8 cellular contexts compared by ENCODE assay signal in the genomic region with DNA sequence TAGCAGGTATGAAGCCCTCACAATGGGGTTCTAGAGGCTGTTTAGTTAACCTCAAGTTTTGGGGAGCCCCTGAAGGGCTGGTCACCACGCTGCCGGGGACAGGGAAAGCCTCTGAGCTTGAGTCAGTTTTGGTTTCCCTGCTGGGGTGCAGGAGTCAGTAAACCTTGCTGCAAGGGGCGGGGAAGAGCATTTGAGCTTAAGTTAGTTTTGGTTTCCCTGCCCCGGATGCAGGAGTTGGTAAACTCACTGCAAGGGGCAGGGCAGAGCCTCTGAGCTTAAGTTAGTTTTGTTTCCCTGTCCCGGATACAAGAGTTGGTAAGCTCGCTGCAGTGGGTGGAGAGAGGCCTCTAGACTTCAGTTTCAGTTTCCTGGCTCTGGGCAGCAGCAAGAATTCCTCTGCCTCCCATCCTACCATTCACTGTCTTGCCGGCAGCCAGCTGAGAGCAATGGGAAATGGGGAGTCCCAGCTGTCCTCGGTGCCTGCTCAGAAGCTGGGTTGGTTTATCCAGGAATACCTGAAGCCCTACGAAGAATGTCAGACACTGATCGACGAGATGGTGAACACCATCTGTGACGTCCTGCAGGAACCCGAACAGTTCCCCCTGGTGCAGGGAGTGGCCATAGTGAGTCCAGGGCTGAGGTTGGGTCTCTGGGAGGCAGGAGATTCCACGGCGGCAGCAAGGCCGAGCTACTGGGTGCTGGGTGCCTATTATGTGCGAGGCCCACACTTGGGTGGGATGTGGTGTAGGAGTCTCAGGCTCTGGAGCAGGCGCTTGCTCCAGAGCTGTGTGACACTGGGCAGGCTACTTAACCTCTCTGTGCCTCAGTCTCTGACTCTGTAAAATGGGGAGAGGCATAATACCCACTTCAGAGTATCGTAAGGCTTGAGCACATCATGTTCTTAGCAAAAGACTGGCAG. TPM values are rescaled to one million over a fixed set of nuclear protein-coding genes. Genes with fewer than 3 reads are reported as not detected.
DNase-seq lines count a peak whose midpoint lies in the region; ATAC-seq and TF ChIP-seq lines count a peak whose summit lies in the region.

A gene with protein sequence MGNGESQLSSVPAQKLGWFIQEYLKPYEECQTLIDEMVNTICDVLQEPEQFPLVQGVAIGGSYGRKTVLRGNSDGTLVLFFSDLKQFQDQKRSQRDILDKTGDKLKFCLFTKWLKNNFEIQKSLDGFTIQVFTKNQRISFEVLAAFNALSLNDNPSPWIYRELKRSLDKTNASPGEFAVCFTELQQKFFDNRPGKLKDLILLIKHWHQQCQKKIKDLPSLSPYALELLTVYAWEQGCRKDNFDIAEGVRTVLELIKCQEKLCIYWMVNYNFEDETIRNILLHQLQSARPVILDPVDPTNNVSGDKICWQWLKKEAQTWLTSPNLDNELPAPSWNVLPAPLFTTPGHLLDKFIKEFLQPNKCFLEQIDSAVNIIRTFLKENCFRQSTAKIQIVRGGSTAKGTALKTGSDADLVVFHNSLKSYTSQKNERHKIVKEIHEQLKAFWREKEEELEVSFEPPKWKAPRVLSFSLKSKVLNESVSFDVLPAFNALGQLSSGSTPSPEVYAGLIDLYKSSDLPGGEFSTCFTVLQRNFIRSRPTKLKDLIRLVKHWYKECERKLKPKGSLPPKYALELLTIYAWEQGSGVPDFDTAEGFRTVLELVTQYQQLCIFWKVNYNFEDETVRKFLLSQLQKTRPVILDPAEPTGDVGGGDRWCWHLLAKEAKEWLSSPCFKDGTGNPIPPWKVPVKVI (plus strand): TSS at position 357 of the 919 bp plus-strand sequence. CDS start 90 bp downstream, at position 447.

- peak within 1 kb of the TSS; percentile 71 to 93 for H3K27ac ChIP-seq in coronary artery

- peak; percentile 82 for ATAC-seq in GM19328 (IDR thresholded peaks at IDR 0.05; ENCODE audit: unreplicated experiment)
- ATAC-seq in HG03469 (IDR thresholded peaks at IDR 0.05; ENCODE audit: unreplicated experiment), result peak; percentile 75

- CTCF ChIA-PET in HEK293T (lab: Yijun Ruan, JAX), result interaction anchor here (0.6 kb wide), 1 partner anchor 15 kb away, joined by 4 read pairs; no protein-coding TSS in a partner anchor

- H3K4me3 ChIP-seq in coronary artery, result peak within 1 kb of the TSS; percentile 76

- POLR2A ChIA-PET in HEK293T (lab: Yijun Ruan, JAX), result no interaction called here

- TF ChIP-seq CTCF in AG09319 (IDR thresholded peaks at IDR 0.05; ENCODE audit: low read depth, low read length) (no peak), coronary artery (IDR thresholded peaks at IDR 0.05) (no peak)

- peak; percentile 73 for DNase-seq in AG09319 (ENCODE audit: extremely low read depth, low read depth)
- DNase-seq in activated CD4-positive, CD25-positive, alpha-beta regulatory T cell treated with anti-CD3 and anti-CD28 coated beads, Interleukin-2, amount 50 U/mL, for 72 hours, result peak; percentile 63
- peak; percentile 80 for DNase-seq in coronary artery (ENCODE audit: low spot score)
- DNase-seq in mesenteric fat pad (ENCODE audit: low spot score), result no peak
- peak; percentile 49 for DNase-seq in stimulated activated CD8-positive, alpha-beta memory T cell treated with anti-CD3 and anti-CD28 coated beads, Interleukin-7, amount 100 ng/mL, for 24 hours (ENCODE audit: low read depth)
- no peak for DNase-seq in HEK293T (ENCODE audit: extremely low spot score)

TF ChIP-seq in HEK293T, 16 proteins besides CTCF, POLR2A, EP300 and RAD21:
- TF ChIP-seq FOXK2 (IDR thresholded peaks at IDR 0.05), result no peak
- TF ChIP-seq TARDBP (IDR thresholded peaks at IDR 0.05), result no peak
- TF ChIP-seq HDGF (IDR thresholded peaks at IDR 0.05; ENCODE audit: borderline replicate concordance), result no peak
- no peak for TF ChIP-seq BHLHE40 (IDR thresholded peaks at IDR 0.05; ENCODE audit: borderline replicate concordance)
- no peak for TF ChIP-seq SP1 (IDR thresholded peaks at IDR 0.05)
- TF ChIP-seq, protein P1, sequence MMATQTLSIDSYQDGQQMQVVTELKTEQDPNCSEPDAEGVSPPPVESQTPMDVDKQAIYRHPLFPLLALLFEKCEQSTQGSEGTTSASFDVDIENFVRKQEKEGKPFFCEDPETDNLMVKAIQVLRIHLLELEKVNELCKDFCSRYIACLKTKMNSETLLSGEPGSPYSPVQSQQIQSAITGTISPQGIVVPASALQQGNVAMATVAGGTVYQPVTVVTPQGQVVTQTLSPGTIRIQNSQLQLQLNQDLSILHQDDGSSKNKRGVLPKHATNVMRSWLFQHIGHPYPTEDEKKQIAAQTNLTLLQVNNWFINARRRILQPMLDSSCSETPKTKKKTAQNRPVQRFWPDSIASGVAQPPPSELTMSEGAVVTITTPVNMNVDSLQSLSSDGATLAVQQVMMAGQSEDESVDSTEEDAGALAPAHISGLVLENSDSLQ (IDR thresholded peaks at IDR 0.05), result no peak
- TF ChIP-seq ZNF384 (IDR thresholded peaks at IDR 0.05), result no peak
- no peak for TF ChIP-seq SUZ12 (IDR thresholded peaks at IDR 0.05)

RNA-seq across cellular contexts. Expression of the gene that starts here (rescaled TPM):
- 36.6 TPM for total RNA-seq in mesenteric fat pad

Comparison
In these comparisons a context has a peak if more than half of its experiments do, and no peak if none do; other contexts are left out.
1. DNase-seq: peak in AG09319 (single experiment), activated CD4-positive, CD25-positive, alpha-beta regulatory T cell treated with anti-CD3 and anti-CD28 coated beads, Interleukin-2, amount 50 U/mL, for 72 hours (single experiment), coronary artery (single experiment) and stimulated activated CD8-positive, alpha-beta memory T cell treated with anti-CD3 and anti-CD28 coated beads, Interleukin-7, amount 100 ng/mL, for 24 hours (single experiment); none in mesenteric fat pad (single experiment) and HEK293T (single experiment).